In genomic region chr9:112379177-112380101, GRCh38 we compare ENCODE assay signal across 8 cellular contexts. TPM values are rescaled to one million over a fixed set of nuclear protein-coding genes. Genes with fewer than 3 reads are reported as not detected.
DNase-seq lines count a peak whose midpoint lies in the region; ATAC-seq, FAIRE-seq and TF ChIP-seq lines count a peak whose summit lies in the region.

No MANE protein-coding gene starts in this region.

- DNase-seq in ELF-1 (ENCODE audit: low read depth, low spot score) (peak; percentile 99), H54 (ENCODE audit: insufficient read length, low spot score) (peak; percentile 92), LoVo (ENCODE audit: low spot score) (peak; percentile 99), RWPE1 (ENCODE audit: low spot score) (peak; percentile 100), fibroblast of the aortic adventitia (ENCODE audit: low read depth) (peak; percentile 98)
- peak; percentile 96 for DNase-seq in activated effector memory CD4-positive, alpha-beta T cell treated with Interleukin-2 at 50 U/mL for 16 hours
- peak; percentile 99 for DNase-seq in stimulated activated naive CD8-positive, alpha-beta T cell treated with anti-CD3 and anti-CD28 coated beads, Interleukin-15, Interleukin-2, amounts not matched to agents 100 U/mL and 50 U/mL, for 24 hours

- peak overlapping the region; percentile 96 to 98 (median 96) for H3K4me3 Mint-ChIP-seq in nephron

- peak overlapping the region; percentile 97 for H3K27ac ChIP-seq in RWPE1

- H3K9me3 Mint-ChIP-seq in nephron: peaks cover 18% of the 10 kb centered on the region

- peaks cover 24% of the 10 kb centered on the region for H3K36me3 Mint-ChIP-seq in nephron (ENCODE audit: low read depth)

- H3K4me3 ChIP-seq in fibroblast of the aortic adventitia (ENCODE audit: low read depth, low read length): peak overlapping the region; percentile 92

- POLR2A ChIA-PET in RWPE1 (lab: Yijun Ruan, JAX; ENCODE audit: low non-redundant PET): interaction anchor here (0.5 to 1.2 kb wide), 4 partner anchors 107 to 296 kb away, joined by 3 to 6 read pairs (median 4); partner anchors contain the start of gene KIAA1958

- H3K27me3 Mint-ChIP-seq in nephron (ENCODE audit: low read depth): no peaks in the 10 kb centered on the region

- FAIRE-seq in H54 (lab: Jason Lieb, UNC): peak; percentile 97

- peak; percentile 87 for TF ChIP-seq POLR2A in H54 (IDR thresholded peaks at IDR 0.05; ENCODE audit: low read depth, low read length)

- CTCF ChIA-PET in RWPE1 (lab: Yijun Ruan, JAX): interaction anchor here (0.6 to 1.5 kb wide), 10 partner anchors 13 to 781 kb away, joined by 3 to 6 read pairs (median 4); partner anchors contain the start of gene KIAA1958

- peak; percentile 94 for ATAC-seq in stimulated activated naive CD8-positive, alpha-beta T cell treated with anti-CD3 and anti-CD28 coated beads, Interleukin-15, Interleukin-2, amounts not matched to agents 100 U/mL and 50 U/mL, for 24 hours

- peaks cover 50% of the 10 kb centered on the region for H3K4me1 Mint-ChIP-seq in nephron

- H3K27ac Mint-ChIP-seq in nephron: peak overlapping the region; percentile 99 to 100 (median 100)

- TF ChIP-seq CTCF in RWPE1 (conservative IDR thresholded peaks at IDR 0.05; ENCODE audit: low read depth) (no peak), fibroblast of the aortic adventitia (IDR thresholded peaks at IDR 0.05; ENCODE audit: insufficient read depth, low read length) (no peak), nephron (IDR thresholded peaks at IDR 0.05; ENCODE audit: unreplicated experiment in 3 of 3) (no peak)

RNA-seq across cellular contexts. Expression of gene HSDL2, which starts 0.5 kb away (rescaled TPM):
- total RNA-seq in fibroblast of the aortic adventitia (ENCODE audit: low replicate concordance): 49.7 and 54.9 TPM in 2 replicates

RNA-seq across cellular contexts. Expression of gene PTBP3, which starts 46.0 kb away (rescaled TPM):
- total RNA-seq in fibroblast of the aortic adventitia (ENCODE audit: low replicate concordance): 11.4 and 32.4 TPM in 2 replicates

Comparison
In these comparisons a context has a peak if more than half of its experiments do, and no peak if none do; other contexts are left out.
1. Peak in every context shown above with its lines: DNase-seq, ATAC-seq, H3K4me3 ChIP-seq and H3K27ac ChIP-seq.